Comparison of ENCODE assay signal across 8 cellular contexts in the genomic region with DNA sequence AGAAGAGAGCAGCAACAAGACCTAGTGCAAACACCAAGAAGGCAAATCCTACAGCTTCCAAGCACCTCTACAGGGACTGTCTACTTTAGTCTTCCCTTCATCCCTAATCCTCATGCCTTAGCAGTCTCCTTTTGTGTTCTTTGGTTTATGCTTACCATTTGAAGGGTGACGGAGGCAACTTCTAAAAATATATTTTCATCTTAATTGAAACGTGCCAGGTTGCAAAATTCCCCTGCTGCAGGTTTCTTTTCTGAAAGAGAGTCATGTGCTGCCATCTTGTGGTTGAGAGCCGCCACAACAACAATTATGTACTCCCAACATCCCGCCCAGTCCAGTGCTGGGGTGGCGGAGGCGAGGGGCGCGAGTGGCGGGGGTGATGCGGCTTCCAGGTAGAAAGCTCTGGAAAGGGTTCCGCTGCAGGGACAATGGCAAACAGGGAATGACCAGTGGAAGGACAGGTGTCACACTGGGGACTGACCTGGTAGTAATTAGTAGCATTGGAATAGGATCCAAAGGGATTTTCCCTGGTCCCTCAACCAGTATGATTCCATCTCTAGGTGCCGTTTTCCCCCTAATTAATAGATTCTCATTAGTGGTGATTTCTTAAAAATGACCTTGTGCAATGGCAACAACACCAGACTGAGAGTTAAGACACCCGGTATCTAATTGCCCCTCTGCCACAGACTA.
A peak's percentile ranks its signal among the peaks of the same experiment; 100 is the strongest.
DNase-seq lines count a peak whose midpoint lies in the region; ATAC-seq and TF ChIP-seq lines count a peak whose summit lies in the region.

No MANE protein-coding gene starts in this region.

- peaks cover 0 to 3% of the 10 kb centered on the region in 2 donors for H3K36me3 Mint-ChIP-seq in activated naive CD4-positive, alpha-beta T cell treated with anti-CD3 and anti-CD28 coated beads, Interleukin-2, amount 50 U/mL, for 72 hours
- H3K36me3 Mint-ChIP-seq in type B pancreatic cell: peaks cover 3% of the 10 kb centered on the region

- ATAC-seq in SK-N-SH treated with all-trans-retinoic acid at 6 μM for 48 hours: peak; percentile 69
- peak; percentile 55 to 71 for ATAC-seq in activated naive CD4-positive, alpha-beta T cell treated with anti-CD3 and anti-CD28 coated beads, Interleukin-2, amount 50 U/mL, for 72 hours
- ATAC-seq in Right ventricle myocardium inferior: peak; percentile 53

- H3K4me3 Mint-ChIP-seq in type B pancreatic cell: peak overlapping the region; percentile 12

- peak; percentile 94 for TF ChIP-seq CTCF in type B pancreatic cell (conservative IDR thresholded peaks at IDR 0.05)

- peaks cover 16% of the 10 kb centered on the region for H3K27me3 Mint-ChIP-seq in type B pancreatic cell

- peaks cover 30% of the 10 kb centered on the region for H3K4me1 Mint-ChIP-seq in type B pancreatic cell (ENCODE audit: unreplicated experiment)

- peak overlapping the region in 1 of 2 donors; percentile 17 for H3K27ac Mint-ChIP-seq in activated naive CD4-positive, alpha-beta T cell treated with anti-CD3 and anti-CD28 coated beads, Interleukin-2, amount 50 U/mL, for 72 hours
- H3K27ac Mint-ChIP-seq in type B pancreatic cell: no peak overlapping the region

- intact Hi-C loops in Right ventricle myocardium inferior (cut with DNase I): loop anchor here (1.0 to 10.0 kb wide), 4 partner anchors 127 to 497 kb away; no protein-coding TSS in a partner anchor
- intact Hi-C loops in posterior cingulate gyrus (cut with DNase I): loop anchor here (1.0 to 5.0 kb wide), 2 partner anchors 197 to 497 kb away; no protein-coding TSS in a partner anchor

- peak; percentile 78 to 82 for DNase-seq in NCI-H524 (lab: John Stamatoyannopoulos, UW)
- no peak for DNase-seq in NCI-H524 treated with DMSO at 0.1 percent for 48 hours (lab: John Stamatoyannopoulos, UW)
- DNase-seq in MV-4-11 (lab: John Stamatoyannopoulos, UW): peak; percentile 14
- peak; percentile 65 to 75 for DNase-seq in activated naive CD4-positive, alpha-beta T cell treated with anti-CD3 and anti-CD28 coated beads, Interleukin-2, amount 50 U/mL, for 72 hours (ENCODE audit: low spot score in 2 of 2)
- DNase-seq in Right ventricle myocardium inferior (ENCODE audit: missing footprints): peak; percentile 75
- peak in 9 of 10 donors; percentile 31 to 91 (median 72) for DNase-seq in posterior cingulate gyrus
- DNase-seq in type B pancreatic cell (ENCODE audit: extremely low spot score, unreplicated experiment): no peak

- H3K9me3 Mint-ChIP-seq in activated naive CD4-positive, alpha-beta T cell treated with anti-CD3 and anti-CD28 coated beads, Interleukin-2, amount 50 U/mL, for 72 hours: peaks cover 1 to 5% of the 10 kb centered on the region in 2 donors
- H3K9me3 Mint-ChIP-seq in type B pancreatic cell: peaks cover 4% of the 10 kb centered on the region

TF ChIP-seq in SK-N-SH treated with all-trans-retinoic acid at 6 μM for 48 hours, 23 proteins besides CTCF, POLR2A, EP300 and RAD21:
- TF ChIP-seq, protein P1, sequence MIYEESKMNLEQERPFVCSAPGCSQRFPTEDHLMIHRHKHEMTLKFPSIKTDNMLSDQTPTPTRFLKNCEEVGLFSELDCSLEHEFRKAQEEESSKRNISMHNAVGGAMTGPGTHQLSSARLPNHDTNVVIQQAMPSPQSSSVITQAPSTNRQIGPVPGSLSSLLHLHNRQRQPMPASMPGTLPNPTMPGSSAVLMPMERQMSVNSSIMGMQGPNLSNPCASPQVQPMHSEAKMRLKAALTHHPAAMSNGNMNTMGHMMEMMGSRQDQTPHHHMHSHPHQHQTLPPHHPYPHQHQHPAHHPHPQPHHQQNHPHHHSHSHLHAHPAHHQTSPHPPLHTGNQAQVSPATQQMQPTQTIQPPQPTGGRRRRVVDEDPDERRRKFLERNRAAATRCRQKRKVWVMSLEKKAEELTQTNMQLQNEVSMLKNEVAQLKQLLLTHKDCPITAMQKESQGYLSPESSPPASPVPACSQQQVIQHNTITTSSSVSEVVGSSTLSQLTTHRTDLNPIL (CRISPR knock-in tag; IDR thresholded peaks at IDR 0.05; ENCODE audit: low read depth): no peak
- TF ChIP-seq, protein P2, sequence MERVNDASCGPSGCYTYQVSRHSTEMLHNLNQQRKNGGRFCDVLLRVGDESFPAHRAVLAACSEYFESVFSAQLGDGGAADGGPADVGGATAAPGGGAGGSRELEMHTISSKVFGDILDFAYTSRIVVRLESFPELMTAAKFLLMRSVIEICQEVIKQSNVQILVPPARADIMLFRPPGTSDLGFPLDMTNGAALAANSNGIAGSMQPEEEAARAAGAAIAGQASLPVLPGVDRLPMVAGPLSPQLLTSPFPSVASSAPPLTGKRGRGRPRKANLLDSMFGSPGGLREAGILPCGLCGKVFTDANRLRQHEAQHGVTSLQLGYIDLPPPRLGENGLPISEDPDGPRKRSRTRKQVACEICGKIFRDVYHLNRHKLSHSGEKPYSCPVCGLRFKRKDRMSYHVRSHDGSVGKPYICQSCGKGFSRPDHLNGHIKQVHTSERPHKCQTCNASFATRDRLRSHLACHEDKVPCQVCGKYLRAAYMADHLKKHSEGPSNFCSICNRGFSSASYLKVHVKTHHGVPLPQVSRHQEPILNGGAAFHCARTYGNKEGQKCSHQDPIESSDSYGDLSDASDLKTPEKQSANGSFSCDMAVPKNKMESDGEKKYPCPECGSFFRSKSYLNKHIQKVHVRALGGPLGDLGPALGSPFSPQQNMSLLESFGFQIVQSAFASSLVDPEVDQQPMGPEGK (CRISPR knock-in tag; IDR thresholded peaks at IDR 0.05; ENCODE audit: borderline replicate concordance): no peak
- TF ChIP-seq PPARA (CRISPR knock-in tag; IDR thresholded peaks at IDR 0.05; ENCODE audit: borderline replicate concordance) (no peak), GLIS3 (CRISPR knock-in tag; IDR thresholded peaks at IDR 0.05) (no peak), ZFP30 (CRISPR knock-in tag; IDR thresholded peaks at IDR 0.05) (no peak), TCF4 (CRISPR knock-in tag; IDR thresholded peaks at IDR 0.05; ENCODE audit: borderline replicate concordance) (no peak), ZC3H10 (CRISPR knock-in tag; IDR thresholded peaks at IDR 0.05) (no peak), ZNF8 (CRISPR knock-in tag; IDR thresholded peaks at IDR 0.05) (no peak), ARNTL (CRISPR knock-in tag; IDR thresholded peaks at IDR 0.05; ENCODE audit: borderline replicate concordance, low read depth) (no peak), SNAI2 (CRISPR knock-in tag; IDR thresholded peaks at IDR 0.05) (no peak), OSR1 (CRISPR knock-in tag; IDR thresholded peaks at IDR 0.05) (no peak), ISL1 (CRISPR knock-in tag; IDR thresholded peaks at IDR 0.05) (no peak), CSDC2 (CRISPR knock-in tag; IDR thresholded peaks at IDR 0.05) (no peak), ZFP3 (CRISPR knock-in tag; IDR thresholded peaks at IDR 0.05) (no peak), ZNF565 (CRISPR knock-in tag; conservative IDR thresholded peaks at IDR 0.05; ENCODE audit: low read depth) (no peak), BACH2 (CRISPR knock-in tag; IDR thresholded peaks at IDR 0.05; ENCODE audit: borderline replicate concordance) (no peak), RARB (CRISPR knock-in tag; IDR thresholded peaks at IDR 0.05) (no peak), ZNF70 (CRISPR knock-in tag; IDR thresholded peaks at IDR 0.05) (no peak)
- TF ChIP-seq, protein P3, sequence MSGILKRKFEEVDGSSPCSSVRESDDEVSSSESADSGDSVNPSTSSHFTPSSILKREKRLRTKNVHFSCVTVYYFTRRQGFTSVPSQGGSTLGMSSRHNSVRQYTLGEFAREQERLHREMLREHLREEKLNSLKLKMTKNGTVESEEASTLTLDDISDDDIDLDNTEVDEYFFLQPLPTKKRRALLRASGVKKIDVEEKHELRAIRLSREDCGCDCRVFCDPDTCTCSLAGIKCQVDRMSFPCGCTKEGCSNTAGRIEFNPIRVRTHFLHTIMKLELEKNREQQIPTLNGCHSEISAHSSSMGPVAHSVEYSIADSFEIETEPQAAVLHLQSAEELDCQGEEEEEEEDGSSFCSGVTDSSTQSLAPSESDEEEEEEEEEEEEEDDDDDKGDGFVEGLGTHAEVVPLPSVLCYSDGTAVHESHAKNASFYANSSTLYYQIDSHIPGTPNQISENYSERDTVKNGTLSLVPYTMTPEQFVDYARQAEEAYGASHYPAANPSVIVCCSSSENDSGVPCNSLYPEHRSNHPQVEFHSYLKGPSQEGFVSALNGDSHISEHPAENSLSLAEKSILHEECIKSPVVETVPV (CRISPR knock-in tag; IDR thresholded peaks at IDR 0.05): no peak
- TF ChIP-seq, protein P4, sequence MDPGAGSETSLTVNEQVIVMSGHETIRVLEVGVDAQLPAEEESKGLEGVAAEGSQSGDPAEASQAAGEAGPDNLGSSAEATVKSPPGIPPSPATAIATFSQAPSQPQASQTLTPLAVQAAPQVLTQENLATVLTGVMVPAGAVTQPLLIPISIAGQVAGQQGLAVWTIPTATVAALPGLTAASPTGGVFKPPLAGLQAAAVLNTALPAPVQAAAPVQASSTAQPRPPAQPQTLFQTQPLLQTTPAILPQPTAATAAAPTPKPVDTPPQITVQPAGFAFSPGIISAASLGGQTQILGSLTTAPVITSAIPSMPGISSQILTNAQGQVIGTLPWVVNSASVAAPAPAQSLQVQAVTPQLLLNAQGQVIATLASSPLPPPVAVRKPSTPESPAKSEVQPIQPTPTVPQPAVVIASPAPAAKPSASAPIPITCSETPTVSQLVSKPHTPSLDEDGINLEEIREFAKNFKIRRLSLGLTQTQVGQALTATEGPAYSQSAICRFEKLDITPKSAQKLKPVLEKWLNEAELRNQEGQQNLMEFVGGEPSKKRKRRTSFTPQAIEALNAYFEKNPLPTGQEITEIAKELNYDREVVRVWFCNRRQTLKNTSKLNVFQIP (CRISPR knock-in tag; IDR thresholded peaks at IDR 0.05; ENCODE audit: borderline replicate concordance, low read depth): no peak

Comparison
In these comparisons a context has a peak if more than half of its experiments do, and no peak if none do; other contexts are left out.
1. DNase-seq: peak in NCI-H524 (2 of 2), MV-4-11 (single experiment), activated naive CD4-positive, alpha-beta T cell treated with anti-CD3 and anti-CD28 coated beads, Interleukin-2, amount 50 U/mL, for 72 hours (2 of 2), Right ventricle myocardium inferior (single experiment) and posterior cingulate gyrus (9 of 10); none in NCI-H524 treated with DMSO at 0.1 percent for 48 hours (single experiment) and type B pancreatic cell (single experiment).
2. Peak in every context shown above with its lines, with median percentiles within 50 percentile points of each other: ATAC-seq.